ENCODE assay signal across 9 cellular contexts in genomic region chr20:20207872-20208271, GRCh38.
A peak's percentile ranks its signal among the peaks of the same experiment; 100 is the strongest.
DNase-seq lines count a peak whose midpoint lies in the region; ATAC-seq and TF ChIP-seq lines count a peak whose summit lies in the region.
"Had no signal": no experiment of that assay in that cellular context is flagged by ENCODE, and none has a peak within 500 bp of the region (broad histone marks: within the 10 kb centered on the region; RNA-seq: fewer than 3 reads in every experiment).

No MANE protein-coding gene starts in this region.

- H3K9ac ChIP-seq in neural cell (ENCODE audit: low read length) (no peak overlapping the region), PC-3 (ENCODE audit: low read length) (no peak overlapping the region)

- peak; percentile 58 for ATAC-seq in GM19043 (IDR thresholded peaks at IDR 0.05; ENCODE audit: low read depth, unreplicated experiment)
- ATAC-seq in GM21825 (IDR thresholded peaks at IDR 0.05; ENCODE audit: unreplicated experiment), result peak; percentile 49
- ATAC-seq in HG03354 (IDR thresholded peaks at IDR 0.05; ENCODE audit: poor library complexity, severe bottlenecking, unreplicated experiment), result peak; percentile 69
- no peak for ATAC-seq in GM18505 (IDR thresholded peaks at IDR 0.05; ENCODE audit: unreplicated experiment)
- ATAC-seq in PC-3, result no peak
- no peak for ATAC-seq in stimulated activated memory B cell treated with anti-CD40 and anti-IgM and Interleukin-4, amounts not matched to agents 10 μg/mL and 1 μg/mL and 100 μg/mL, for 72 hours
- ATAC-seq: activated naive CD8-positive, alpha-beta T cell treated with anti-CD3 and anti-CD28 coated beads, Interleukin-2, amount 50 U/mL, for 24 hours; left lung had no signal

- H3K27ac ChIP-seq in neural cell (ENCODE audit: low read length) (peak overlapping the region; percentile 42), PC-3 (ENCODE audit: low read length) (no peak overlapping the region)
- H3K27ac ChIP-seq: left lung had no signal

- TF ChIP-seq POLR2A in GM18505 (IDR thresholded peaks at IDR 0.05; ENCODE audit: borderline replicate concordance, extremely low read depth, insufficient read depth, insufficient read length), result no peak

- POLR2A ChIA-PET in PC-3 (lab: Charles Lee; ENCODE audit: unreplicated experiment), result no interaction called here

- H3K79me2 ChIP-seq in neural cell (replicated peaks; ENCODE audit: insufficient read depth, low read length) (no peaks in the 10 kb centered on the region), PC-3 (ENCODE audit: low read length) (no peaks in the 10 kb centered on the region)

- no peak overlapping the region for H3K4me2 ChIP-seq in neural cell (ENCODE audit: low read length)
- no peak overlapping the region for H3K4me2 ChIP-seq in PC-3 (ENCODE audit: low read length)

- no peak for TF ChIP-seq RAD21 in neural cell (conservative IDR thresholded peaks at IDR 0.05)

- no peaks in the 10 kb centered on the region for H3K36me3 Mint-ChIP-seq in stimulated activated memory B cell treated with anti-CD40 and anti-IgM and Interleukin-4, amounts not matched to agents 10 μg/mL and 1 μg/mL and 100 μg/mL, for 72 hours

- no peaks in the 10 kb centered on the region for H3K9me3 Mint-ChIP-seq in stimulated activated memory B cell treated with anti-CD40 and anti-IgM and Interleukin-4, amounts not matched to agents 10 μg/mL and 1 μg/mL and 100 μg/mL, for 72 hours
- H3K9me3 Mint-ChIP-seq: activated naive CD8-positive, alpha-beta T cell treated with anti-CD3 and anti-CD28 coated beads, Interleukin-2, amount 50 U/mL, for 24 hours had no signal

- CTCF ChIA-PET in PC-3 (lab: Charles Lee), result no interaction called here

- H3K4me1 ChIP-seq in PC-3 (ENCODE audit: insufficient read depth, low read length), result 0 out of 2 replicates have a peak, but pooled peaks cover 3% of the 10 kb centered on the region
- H3K4me1 ChIP-seq: left lung had no signal

- H2AFZ ChIP-seq in neural cell (ENCODE audit: low read depth, low read length) (no peak overlapping the region), PC-3 (ENCODE audit: low read length) (no peak overlapping the region)

- H3K27me3 Mint-ChIP-seq in stimulated activated memory B cell treated with anti-CD40 and anti-IgM and Interleukin-4, amounts not matched to agents 10 μg/mL and 1 μg/mL and 100 μg/mL, for 72 hours, result peaks cover 44% of the 10 kb centered on the region

- no peak overlapping the region for H3K4me3 Mint-ChIP-seq in stimulated activated memory B cell treated with anti-CD40 and anti-IgM and Interleukin-4, amounts not matched to agents 10 μg/mL and 1 μg/mL and 100 μg/mL, for 72 hours
- H3K4me3 Mint-ChIP-seq: activated naive CD8-positive, alpha-beta T cell treated with anti-CD3 and anti-CD28 coated beads, Interleukin-2, amount 50 U/mL, for 24 hours had no signal

- BruUV-seq in PC-3 (replicated peaks; lab: Mats Ljungman, UMichigan), result no TSS peak

- H3F3A ChIP-seq in neural cell (ENCODE audit: insufficient read depth, low read length, poor library complexity, severe bottlenecking) (no peaks in the 10 kb centered on the region), PC-3 (ENCODE audit: low read length, unreplicated experiment) (no peaks in the 10 kb centered on the region)

- H3K36me3 ChIP-seq in neural cell (ENCODE audit: insufficient read depth, low read length), result no peaks in the 10 kb centered on the region
- H3K36me3 ChIP-seq in PC-3 (ENCODE audit: low read depth, low read length), result no peaks in the 10 kb centered on the region
- H3K36me3 ChIP-seq: left lung had no signal

- H3K27me3 ChIP-seq in neural cell (ENCODE audit: insufficient read depth, low read depth, low read length) (no peaks in the 10 kb centered on the region), PC-3 (ENCODE audit: low read length) (peaks cover 74% of the 10 kb centered on the region)

- TF ChIP-seq EP300 in neural cell (conservative IDR thresholded peaks at IDR 0.05; ENCODE audit: poor library complexity, severe bottlenecking), result no peak

- no peak for DNase-seq in PC-3
- DNase-seq: activated naive CD8-positive, alpha-beta T cell treated with anti-CD3 and anti-CD28 coated beads, Interleukin-2, amount 50 U/mL, for 24 hours; left lung had no signal

- H3K4me3 ChIP-seq in neural cell (ENCODE audit: low read length), result no peak overlapping the region
- no peak overlapping the region for H3K4me3 ChIP-seq in PC-3 (ENCODE audit: low read length)
- H3K4me3 ChIP-seq: left lung had no signal

- no peaks in the 10 kb centered on the region for H4K20me1 ChIP-seq in neural cell (ENCODE audit: insufficient read depth)
- H4K20me1 ChIP-seq in PC-3 (ENCODE audit: low read length), result no peaks in the 10 kb centered on the region

- intact Hi-C loops in PC-3 (cut with micrococcal nuclease), result no loop called here

- TF ChIP-seq CTCF in neural cell (IDR thresholded peaks at IDR 0.05; ENCODE audit: poor library complexity, severe bottlenecking), result no peak
- TF ChIP-seq CTCF in PC-3 (conservative IDR thresholded peaks at IDR 0.05; ENCODE audit: low read depth, low read length), result no peak

- H3K9me2 ChIP-seq in neural cell (ENCODE audit: insufficient read depth, low read length), result no peaks in the 10 kb centered on the region
- no peaks in the 10 kb centered on the region for H3K9me2 ChIP-seq in PC-3 (replicated peaks; ENCODE audit: low read length)

- peaks cover 4% of the 10 kb centered on the region for H3K4me1 Mint-ChIP-seq in stimulated activated memory B cell treated with anti-CD40 and anti-IgM and Interleukin-4, amounts not matched to agents 10 μg/mL and 1 μg/mL and 100 μg/mL, for 72 hours
- H3K4me1 Mint-ChIP-seq: activated naive CD8-positive, alpha-beta T cell treated with anti-CD3 and anti-CD28 coated beads, Interleukin-2, amount 50 U/mL, for 24 hours had no signal

- no peaks in the 10 kb centered on the region for H3K9me3 ChIP-seq in neural cell (ENCODE audit: low read length)
- H3K9me3 ChIP-seq in PC-3 (ENCODE audit: low read length), result no peaks in the 10 kb centered on the region
- H3K9me3 ChIP-seq: left lung had no signal

- no peak overlapping the region for H3K27ac Mint-ChIP-seq in stimulated activated memory B cell treated with anti-CD40 and anti-IgM and Interleukin-4, amounts not matched to agents 10 μg/mL and 1 μg/mL and 100 μg/mL, for 72 hours
- H3K27ac Mint-ChIP-seq: activated naive CD8-positive, alpha-beta T cell treated with anti-CD3 and anti-CD28 coated beads, Interleukin-2, amount 50 U/mL, for 24 hours had no signal

TF ChIP-seq in neural cell, 6 proteins besides CTCF, POLR2A, EP300 and RAD21:
- no peak for TF ChIP-seq EZH2 (IDR thresholded peaks at IDR 0.05; ENCODE audit: borderline replicate concordance, insufficient read depth, low read length, poor library complexity, severe bottlenecking)
- TF ChIP-seq MXI1 (conservative IDR thresholded peaks at IDR 0.05; ENCODE audit: poor library complexity, severe bottlenecking), result no peak
- no peak for TF ChIP-seq REST (IDR thresholded peaks at IDR 0.05; ENCODE audit: borderline replicate concordance)
- TF ChIP-seq TAF1 (IDR thresholded peaks at IDR 0.05; ENCODE audit: low read depth), result no peak
- TF ChIP-seq POLR2AphosphoS5 (IDR thresholded peaks at IDR 0.05), result no peak
- no peak for TF ChIP-seq SMC3 (conservative IDR thresholded peaks at IDR 0.05; ENCODE audit: poor library complexity)
TF ChIP-seq in neural cell: peak in this region for 0.

Comparison
In these comparisons a context has a peak if more than half of its experiments do, and no peak if none do; other contexts are left out.
1. ATAC-seq: peak in GM19043 (single experiment), GM21825 (single experiment) and HG03354 (single experiment); none in GM18505 (single experiment), PC-3 (single experiment) and stimulated activated memory B cell treated with anti-CD40 and anti-IgM and Interleukin-4, amounts not matched to agents 10 μg/mL and 1 μg/mL and 100 μg/mL, for 72 hours (single experiment).